ENCODE assay signal across 17 cellular contexts in genomic region chr11:83744620-83745192, GRCh38.
A peak's percentile ranks its signal among the peaks of the same experiment; 100 is the strongest.
DNase-seq lines count a peak whose midpoint lies in the region; ATAC-seq and TF ChIP-seq lines count a peak whose summit lies in the region.
"Had no signal": no experiment of that assay in that cellular context is flagged by ENCODE, and none has a peak within 500 bp of the region (broad histone marks: within the 10 kb centered on the region; RNA-seq: fewer than 3 reads in every experiment).

No MANE protein-coding gene starts in this region.

- no peak overlapping the region for H3K27ac ChIP-seq in heart left ventricle
- H3K27ac ChIP-seq: 22Rv1, BLaER1, HL-60 had no signal

- H3K4me1 ChIP-seq in heart left ventricle, result no peaks in the 10 kb centered on the region
- H3K4me1 ChIP-seq: BLaER1, Caco-2 had no signal

- intact Hi-C loops in left cardiac atrium (cut with DNase I), result no loop called here
- intact Hi-C loops in heart left ventricle (cut with DNase I), result loop anchor here in 1 of 10 donors (5.0 kb wide), 1 partner anchor 277 kb away; no protein-coding TSS in a partner anchor

- no peak overlapping the region for H3K4me3 ChIP-seq in heart left ventricle
- H3K4me3 ChIP-seq: BLaER1 had no signal

- no peak for TF ChIP-seq POLR2A in heart left ventricle (IDR thresholded peaks at IDR 0.05)

- WGBS in heart left ventricle, 4 donors, result 75 to 82% (median 79%) methylated on average over 6 of the region's 6 CpGs

- peaks cover 0 to 10% (median 0%) of the 10 kb centered on the region in 12 donors for H3K9me3 ChIP-seq in heart left ventricle
- H3K9me3 ChIP-seq: Caco-2 had no signal

- TF ChIP-seq CTCF in heart left ventricle (IDR thresholded peaks at IDR 0.05), result no peak

- no peaks in the 10 kb centered on the region for H3K36me3 ChIP-seq in heart left ventricle
- H3K36me3 ChIP-seq: BLaER1 had no signal

- no peaks in the 10 kb centered on the region for H3K27me3 ChIP-seq in heart left ventricle
- H3K27me3 ChIP-seq: BLaER1 had no signal

- peak; percentile 16 for DNase-seq in DMS53 (lab: John Stamatoyannopoulos, UW)
- no peak for DNase-seq in DMS53 treated with DMSO at 0.1 percent for 48 hours (lab: John Stamatoyannopoulos, UW; ENCODE audit: unreplicated experiment)
- DNase-seq in left cardiac atrium, result no peak
- no peak for DNase-seq in heart left ventricle
- DNase-seq in middle frontal gyrus (ENCODE audit: extremely low spot score, low spot score), result peak; percentile 29
- DNase-seq in H4 (ENCODE audit: low spot score), result no peak
- no peak for DNase-seq in HuH-7.5 (ENCODE audit: low spot score)
- DNase-seq: AML-193; Caco-2; CD8-positive, alpha-beta memory T cell; HCEC 1CT; HFFc6; IMR-90 had no signal

- ATAC-seq in left cardiac atrium, result peak; percentile 5 to 58
- ATAC-seq in heart left ventricle, result no peak
- no peak for ATAC-seq in HG03469 (IDR thresholded peaks at IDR 0.05; ENCODE audit: unreplicated experiment)

Comparison
In these comparisons a context has a peak if more than half of its experiments do, and no peak if none do; other contexts are left out.
1. DNase-seq: peak in DMS53 (single experiment) and middle frontal gyrus (single experiment); none in DMS53 treated with DMSO at 0.1 percent for 48 hours (single experiment), left cardiac atrium (single experiment), heart left ventricle (0 of 5), H4 (single experiment) and HuH-7.5 (single experiment).
2. ATAC-seq: peak in left cardiac atrium (2 of 2); none in heart left ventricle (0 of 4) and HG03469 (single experiment).